Comparison of ENCODE assay signal across 28 cellular contexts in the genomic region with DNA sequence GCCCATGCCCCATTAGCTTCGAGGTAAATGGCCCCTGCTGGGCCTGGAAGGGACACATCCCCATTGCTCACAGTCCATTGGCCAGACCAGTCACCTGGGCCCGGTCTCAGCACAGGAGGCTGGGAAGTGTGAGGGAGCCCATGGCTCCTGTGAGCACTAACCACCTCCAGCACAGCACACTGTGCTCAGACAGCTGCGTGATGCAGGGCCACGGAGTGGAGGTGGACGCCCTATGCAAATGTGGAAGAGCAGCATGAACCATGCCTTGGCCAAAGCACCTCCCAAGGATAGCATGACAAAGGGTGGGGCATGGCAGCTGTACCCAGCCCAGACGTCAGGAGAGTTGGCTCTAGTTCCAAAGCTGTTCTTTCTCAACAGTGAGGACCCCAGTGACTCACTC.
A peak's percentile ranks its signal among the peaks of the same experiment; 100 is the strongest.
DNase-seq lines count a peak whose midpoint lies in the region; ATAC-seq lines count a peak whose summit lies in the region.
"Had no signal": no experiment of that assay in that cellular context is flagged by ENCODE, and none has a peak within 500 bp of the region (broad histone marks: within the 10 kb centered on the region; RNA-seq: fewer than 3 reads in every experiment).

No MANE protein-coding gene starts in this region.

- H3K27ac ChIP-seq in mesendoderm (ENCODE audit: low read depth, low read length) = no peak overlapping the region
- H3K27ac ChIP-seq: C4-2B, colonic mucosa, ovary, uterus had no signal

- no peak overlapping the region for H3K4ac ChIP-seq in mesendoderm (ENCODE audit: low read depth, low read length)

- DNase-seq in COLO668 (lab: John Stamatoyannopoulos, UW; ENCODE audit: unreplicated experiment) (peak; percentile 4), NCI-H526 treated with DMSO at 0.1 percent for 48 hours (lab: John Stamatoyannopoulos, UW) (peak; percentile 25), mesendoderm (no peak), HuH-7 (ENCODE audit: low spot score) (no peak), NCI-H2171 (lab: John Stamatoyannopoulos, UW) (no peak)
- DNase-seq in stimulated activated CD4-positive, alpha-beta T cell treated with anti-CD3 and anti-CD28 coated beads, Interleukin-15, amount 100 ng/mL, for 24 hours = no peak
- DNase-seq: activated CD4-positive, alpha-beta memory T cell treated with anti-CD3 and anti-CD28 coated beads for 36 hours; activated naive CD8-positive, alpha-beta T cell treated with anti-CD3 and anti-CD28 coated beads, Interleukin-2, amount 50 U/mL, for 24 hours; activated T-cell treated with anti-CD3 and anti-CD28 coated beads, Interleukin-2, amount 50 U/mL, for 72 hours; Caco-2; colonic mucosa; effector CD4-positive, alpha-beta T cell; KBM-7; NCI-H1436; NCI-H2081 treated with DMSO at 0.1 percent for 48 hours; NCI-H446; nephron progenitor cell; ovary; stimulated activated CD4-positive, alpha-beta T cell treated with anti-CD3 and anti-CD28 coated beads, Interleukin-1b, Interleukin-23, amount 100 ng/mL, for 48 hours; T-helper 2 cell; uterus had no signal

- no CpG with 5 or more reads among the region's 6 CpGs for WGBS in mesendoderm (ENCODE audit: extremely low coverage, insufficient coverage, low lambda C conversion rate)

- no peak overlapping the region for H3K56ac ChIP-seq in mesendoderm (ENCODE audit: low read length)

- no peak overlapping the region for H3K18ac ChIP-seq in mesendoderm (ENCODE audit: low read length)

- H2AK5ac ChIP-seq in mesendoderm (ENCODE audit: low read length) = no peak overlapping the region

- no peak overlapping the region for H2BK5ac ChIP-seq in mesendoderm (ENCODE audit: low read length)

- H4K5ac ChIP-seq in mesendoderm (ENCODE audit: low read length) = no peak overlapping the region

- H3K23ac ChIP-seq in mesendoderm (ENCODE audit: low read length) = peak overlapping the region; percentile 81

- H3K36me3 ChIP-seq in mesendoderm (ENCODE audit: control insufficient read depth, insufficient read depth, low read length) = no peaks in the 10 kb centered on the region
- H3K36me3 ChIP-seq: colonic mucosa, HAP-1, ovary, uterus had no signal

- H3K4me3 ChIP-seq in mesendoderm (ENCODE audit: low read length) = no peak overlapping the region
- H3K4me3 ChIP-seq: colonic mucosa, HAP-1, lung, ovary, smooth muscle cell, uterus had no signal

- no peak overlapping the region for H3K4me2 ChIP-seq in mesendoderm (ENCODE audit: low read length)
- H3K4me2 ChIP-seq: smooth muscle cell had no signal

- H3K9ac ChIP-seq in mesendoderm (ENCODE audit: low read length) = no peak overlapping the region

- ATAC-seq in esophagus mucosa = peak; percentile 88
- ATAC-seq in HG03045 (IDR thresholded peaks at IDR 0.05; ENCODE audit: unreplicated experiment) = no peak
- ATAC-seq: activated CD4-positive, CD25-positive, alpha-beta regulatory T cell treated with anti-CD3 and anti-CD28 coated beads, Interleukin-2, amount 50 U/mL, for 24 hours; activated naive CD8-positive, alpha-beta T cell treated with anti-CD3 and anti-CD28 coated beads, Interleukin-2, amount 50 U/mL, for 24 hours had no signal

- no peaks in the 10 kb centered on the region for H3K79me1 ChIP-seq in mesendoderm (ENCODE audit: low read length)

- H2BK120ac ChIP-seq in mesendoderm (ENCODE audit: low read depth, low read length) = no peak overlapping the region

- no peaks in the 10 kb centered on the region for H3K79me2 ChIP-seq in mesendoderm (ENCODE audit: control insufficient read depth, insufficient read depth, low read length)

- no peak overlapping the region for H2BK15ac ChIP-seq in mesendoderm (replicated peaks; ENCODE audit: low read depth)

- no peaks in the 10 kb centered on the region for H3K27me3 ChIP-seq in mesendoderm (ENCODE audit: insufficient read depth, low read length, poor library complexity)
- H3K27me3 ChIP-seq: colonic mucosa, ovary, uterus had no signal

- H3K4me1 ChIP-seq in mesendoderm (ENCODE audit: control insufficient read depth, low read depth, low read length) = no peaks in the 10 kb centered on the region
- H3K4me1 ChIP-seq: Caco-2, colonic mucosa, HAP-1 had no signal

- no peak overlapping the region for H4K8ac ChIP-seq in mesendoderm (ENCODE audit: low read depth, low read length)

Comparison
In these comparisons a context has a peak if more than half of its experiments do, and no peak if none do; other contexts are left out.
1. DNase-seq: peak in COLO668 (single experiment) and NCI-H526 treated with DMSO at 0.1 percent for 48 hours (single experiment); none in mesendoderm (single experiment), stimulated activated CD4-positive, alpha-beta T cell treated with anti-CD3 and anti-CD28 coated beads, Interleukin-15, amount 100 ng/mL, for 24 hours (single experiment), HuH-7 (single experiment) and NCI-H2171 (single experiment).